9 cellular contexts compared by ENCODE assay signal in the genomic region with DNA sequence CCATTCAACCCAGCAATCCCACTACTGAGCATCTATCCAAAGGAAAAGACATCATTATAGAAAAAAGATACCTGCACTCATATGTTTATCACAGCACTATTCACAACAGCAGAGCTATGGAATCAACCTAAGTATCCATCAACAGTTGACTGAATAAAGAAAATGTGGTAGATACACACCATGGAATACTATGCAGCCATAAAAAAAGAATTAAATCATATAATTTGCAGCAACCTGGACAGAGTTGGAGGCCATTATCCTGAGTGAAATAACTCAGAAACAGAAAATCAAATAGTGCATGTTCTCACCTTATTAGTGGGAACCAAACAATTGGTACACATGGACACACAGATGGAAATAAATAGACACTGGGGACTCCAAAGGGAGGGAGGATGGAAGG.
"Had no signal": no experiment of that assay in that cellular context is flagged by ENCODE, and none has a peak within 500 bp of the region (broad histone marks: within the 10 kb centered on the region; RNA-seq: fewer than 3 reads in every experiment).

No MANE protein-coding gene starts in this region.

- H2AFZ ChIP-seq: GM23248 had no signal

- H3K27ac ChIP-seq: GM23248, HL-60, KMS-11 had no signal

- H3K4me2 ChIP-seq: KMS-11 had no signal

- DNase-seq: GM23248, GOT3, H7, IMR-90, KBM-7 had no signal

- H3K4me3 ChIP-seq: GM23248, HAP-1 had no signal

- ATAC-seq: HCT116 had no signal

- H3K9me3 ChIP-seq: HAP-1 had no signal

- H3K9ac ChIP-seq: GM23248, KMS-11 had no signal
